In genomic region chr17:80791758-80792284, GRCh38 we compare ENCODE assay signal across 1 cellular context.
TF ChIP-seq lines count a peak whose summit lies in the region.

No MANE protein-coding gene starts in this region.

TF ChIP-seq in HEK293, 187 proteins besides CTCF, POLR2A, EP300 and RAD21 (continued from another document and continues in another):
- TF ChIP-seq, protein P1, sequence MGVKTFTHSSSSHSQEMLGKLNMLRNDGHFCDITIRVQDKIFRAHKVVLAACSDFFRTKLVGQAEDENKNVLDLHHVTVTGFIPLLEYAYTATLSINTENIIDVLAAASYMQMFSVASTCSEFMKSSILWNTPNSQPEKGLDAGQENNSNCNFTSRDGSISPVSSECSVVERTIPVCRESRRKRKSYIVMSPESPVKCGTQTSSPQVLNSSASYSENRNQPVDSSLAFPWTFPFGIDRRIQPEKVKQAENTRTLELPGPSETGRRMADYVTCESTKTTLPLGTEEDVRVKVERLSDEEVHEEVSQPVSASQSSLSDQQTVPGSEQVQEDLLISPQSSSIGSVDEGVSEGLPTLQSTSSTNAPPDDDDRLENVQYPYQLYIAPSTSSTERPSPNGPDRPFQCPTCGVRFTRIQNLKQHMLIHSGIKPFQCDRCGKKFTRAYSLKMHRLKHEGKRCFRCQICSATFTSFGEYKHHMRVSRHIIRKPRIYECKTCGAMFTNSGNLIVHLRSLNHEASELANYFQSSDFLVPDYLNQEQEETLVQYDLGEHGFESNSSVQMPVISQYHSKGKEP (tag by site-specific recombination; IDR thresholded peaks at IDR 0.05), result no peak
- TF ChIP-seq ZNF621 (tag by site-specific recombination; IDR thresholded peaks at IDR 0.05), result no peak
- TF ChIP-seq ZBTB8A (tag by site-specific recombination; IDR thresholded peaks at IDR 0.05), result no peak
- peak; percentile 69; the same call in 1 of the 2 replicates for TF ChIP-seq ZNF184 (tag by site-specific recombination; IDR thresholded peaks at IDR 0.05)
- no peak for TF ChIP-seq ZNF510 (tag by site-specific recombination; IDR thresholded peaks at IDR 0.05; ENCODE audit: insufficient replicate concordance)
- TF ChIP-seq ZBTB20 (tag by site-specific recombination; IDR thresholded peaks at IDR 0.05), result 0 out of 2 replicates have a peak, but pooled peaks have one; percentile 27
- TF ChIP-seq ZNF610 (tag by site-specific recombination; IDR thresholded peaks at IDR 0.05; ENCODE audit: borderline replicate concordance), result no peak
- TF ChIP-seq ZNF140 (tag by site-specific recombination; IDR thresholded peaks at IDR 0.05), result no peak
- no peak for TF ChIP-seq ZNF121 (tag by site-specific recombination; IDR thresholded peaks at IDR 0.05)
- no peak for TF ChIP-seq ZNF138 (tag by site-specific recombination; IDR thresholded peaks at IDR 0.05; ENCODE audit: borderline replicate concordance)
- no peak for TF ChIP-seq ZNF202 (tag by site-specific recombination; IDR thresholded peaks at IDR 0.05; ENCODE audit: borderline replicate concordance)
- TF ChIP-seq, protein P2, sequence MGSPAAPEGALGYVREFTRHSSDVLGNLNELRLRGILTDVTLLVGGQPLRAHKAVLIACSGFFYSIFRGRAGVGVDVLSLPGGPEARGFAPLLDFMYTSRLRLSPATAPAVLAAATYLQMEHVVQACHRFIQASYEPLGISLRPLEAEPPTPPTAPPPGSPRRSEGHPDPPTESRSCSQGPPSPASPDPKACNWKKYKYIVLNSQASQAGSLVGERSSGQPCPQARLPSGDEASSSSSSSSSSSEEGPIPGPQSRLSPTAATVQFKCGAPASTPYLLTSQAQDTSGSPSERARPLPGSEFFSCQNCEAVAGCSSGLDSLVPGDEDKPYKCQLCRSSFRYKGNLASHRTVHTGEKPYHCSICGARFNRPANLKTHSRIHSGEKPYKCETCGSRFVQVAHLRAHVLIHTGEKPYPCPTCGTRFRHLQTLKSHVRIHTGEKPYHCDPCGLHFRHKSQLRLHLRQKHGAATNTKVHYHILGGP (tag by site-specific recombination; IDR thresholded peaks at IDR 0.05), result no peak
- no peak for TF ChIP-seq PRDM2 (tag by site-specific recombination; IDR thresholded peaks at IDR 0.05; ENCODE audit: borderline replicate concordance)
- TF ChIP-seq, protein P3, sequence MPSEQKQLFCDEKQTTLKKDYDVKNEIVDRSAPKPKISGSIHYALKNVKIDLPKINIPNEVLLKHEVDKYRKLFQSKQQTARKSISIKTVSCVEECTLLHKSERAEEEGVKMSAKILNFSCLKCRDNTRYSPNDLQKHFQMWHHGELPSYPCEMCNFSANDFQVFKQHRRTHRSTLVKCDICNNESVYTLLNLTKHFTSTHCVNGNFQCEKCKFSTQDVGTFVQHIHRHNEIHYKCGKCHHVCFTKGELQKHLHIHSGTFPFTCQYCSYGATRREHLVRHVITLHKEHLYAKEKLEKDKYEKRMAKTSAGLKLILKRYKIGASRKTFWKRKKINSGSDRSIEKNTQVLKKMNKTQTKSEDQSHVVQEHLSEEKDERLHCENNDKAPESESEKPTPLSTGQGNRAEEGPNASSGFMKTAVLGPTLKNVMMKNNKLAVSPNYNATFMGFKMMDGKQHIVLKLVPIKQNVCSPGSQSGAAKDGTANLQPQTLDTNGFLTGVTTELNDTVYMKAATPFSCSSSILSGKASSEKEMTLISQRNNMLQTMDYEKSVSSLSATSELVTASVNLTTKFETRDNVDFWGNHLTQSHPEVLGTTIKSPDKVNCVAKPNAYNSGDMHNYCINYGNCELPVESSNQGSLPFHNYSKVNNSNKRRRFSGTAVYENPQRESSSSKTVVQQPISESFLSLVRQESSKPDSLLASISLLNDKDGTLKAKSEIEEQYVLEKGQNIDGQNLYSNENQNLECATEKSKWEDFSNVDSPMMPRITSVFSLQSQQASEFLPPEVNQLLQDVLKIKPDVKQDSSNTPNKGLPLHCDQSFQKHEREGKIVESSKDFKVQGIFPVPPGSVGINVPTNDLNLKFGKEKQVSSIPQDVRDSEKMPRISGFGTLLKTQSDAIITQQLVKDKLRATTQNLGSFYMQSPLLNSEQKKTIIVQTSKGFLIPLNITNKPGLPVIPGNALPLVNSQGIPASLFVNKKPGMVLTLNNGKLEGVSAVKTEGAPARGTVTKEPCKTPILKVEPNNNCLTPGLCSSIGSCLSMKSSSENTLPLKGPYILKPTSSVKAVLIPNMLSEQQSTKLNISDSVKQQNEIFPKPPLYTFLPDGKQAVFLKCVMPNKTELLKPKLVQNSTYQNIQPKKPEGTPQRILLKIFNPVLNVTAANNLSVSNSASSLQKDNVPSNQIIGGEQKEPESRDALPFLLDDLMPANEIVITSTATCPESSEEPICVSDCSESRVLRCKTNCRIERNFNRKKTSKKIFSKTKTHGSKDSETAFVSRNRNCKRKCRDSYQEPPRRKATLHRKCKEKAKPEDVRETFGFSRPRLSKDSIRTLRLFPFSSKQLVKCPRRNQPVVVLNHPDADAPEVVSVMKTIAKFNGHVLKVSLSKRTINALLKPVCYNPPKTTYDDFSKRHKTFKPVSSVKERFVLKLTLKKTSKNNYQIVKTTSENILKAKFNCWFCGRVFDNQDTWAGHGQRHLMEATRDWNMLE (tag by site-specific recombination; conservative IDR thresholded peaks at IDR 0.05; ENCODE audit: low read depth), result 0 out of 2 replicates have a peak, but pooled peaks have one; percentile 15
- TF ChIP-seq AEBP2 (tag by site-specific recombination; IDR thresholded peaks at IDR 0.05; ENCODE audit: borderline replicate concordance), result no peak
- TF ChIP-seq ZNF76 (tag by site-specific recombination; IDR thresholded peaks at IDR 0.05; ENCODE audit: borderline replicate concordance, low read depth), result no peak
- TF ChIP-seq ZNF747 (tag by site-specific recombination; IDR thresholded peaks at IDR 0.05), result no peak
- TF ChIP-seq ZBTB6 (tag by site-specific recombination; IDR thresholded peaks at IDR 0.05), result no peak
- TF ChIP-seq ZNF366 (tag by site-specific recombination; conservative IDR thresholded peaks at IDR 0.05), result peak; percentile 67
- no peak for TF ChIP-seq OSR2 (tag by site-specific recombination; IDR thresholded peaks at IDR 0.05)
- TF ChIP-seq ZNF335 (tag by site-specific recombination; conservative IDR thresholded peaks at IDR 0.05), result peak; percentile 77
- no peak for TF ChIP-seq ZNF146 (tag by site-specific recombination; IDR thresholded peaks at IDR 0.05)
- TF ChIP-seq ZSCAN30 (tag by site-specific recombination; IDR thresholded peaks at IDR 0.05), result no peak
- no peak for TF ChIP-seq ZNF114 (tag by site-specific recombination; IDR thresholded peaks at IDR 0.05)
- no peak for TF ChIP-seq ZNF169 (tag by site-specific recombination; IDR thresholded peaks at IDR 0.05)
- TF ChIP-seq ZNF26 (tag by site-specific recombination; IDR thresholded peaks at IDR 0.05), result no peak
- TF ChIP-seq ZFHX2 (tag by site-specific recombination; conservative IDR thresholded peaks at IDR 0.05), result no peak
- no peak for TF ChIP-seq SCRT1 (tag by site-specific recombination; IDR thresholded peaks at IDR 0.05; ENCODE audit: borderline replicate concordance)
- no peak for TF ChIP-seq SALL2 (tag by site-specific recombination; IDR thresholded peaks at IDR 0.05; ENCODE audit: borderline replicate concordance)
- no peak for TF ChIP-seq ZSCAN4 (tag by site-specific recombination; IDR thresholded peaks at IDR 0.05)
- TF ChIP-seq HOXA7 (CRISPR knock-in tag; IDR thresholded peaks at IDR 0.05; ENCODE audit: borderline replicate concordance), result no peak
- TF ChIP-seq ZNF623 (tag by site-specific recombination; IDR thresholded peaks at IDR 0.05), result no peak
- peak; percentile 16; the same call in 1 of the 2 replicates for TF ChIP-seq SCRT2 (tag by site-specific recombination; IDR thresholded peaks at IDR 0.05)
- no peak for TF ChIP-seq IKZF3 (tag by site-specific recombination; IDR thresholded peaks at IDR 0.05)
- TF ChIP-seq ZNF596 (tag by site-specific recombination; IDR thresholded peaks at IDR 0.05), result no peak
- TF ChIP-seq TRIM28 (IDR thresholded peaks at IDR 0.05; ENCODE audit: borderline replicate concordance, low read length), result no peak
- TF ChIP-seq ZNF830 (tag by site-specific recombination; IDR thresholded peaks at IDR 0.05; ENCODE audit: low read depth), result no peak
- TF ChIP-seq GLIS2 (tag by site-specific recombination; IDR thresholded peaks at IDR 0.05), result no peak
- TF ChIP-seq ZXDB (tag by site-specific recombination; IDR thresholded peaks at IDR 0.05), result no peak
